ENCODE assay signal across 11 cellular contexts in genomic region chr6:4359108-4359710, GRCh38.
A peak's percentile ranks its signal among the peaks of the same experiment; 100 is the strongest.
DNase-seq lines count a peak whose midpoint lies in the region; TF ChIP-seq lines count a peak whose summit lies in the region.
"Had no signal": no experiment of that assay in that cellular context is flagged by ENCODE, and none has a peak within 500 bp of the region (broad histone marks: within the 10 kb centered on the region; RNA-seq: fewer than 3 reads in every experiment).

No MANE protein-coding gene starts in this region.

- peak overlapping the region; percentile 69 to 94 (median 82) for H3K27ac ChIP-seq in adrenal gland
- H3K27ac ChIP-seq in rectal smooth muscle tissue (ENCODE audit: low read depth, low read length), result peak overlapping the region; percentile 21

- H3K9me3 ChIP-seq in adrenal gland (replicated peaks in 1 of 3), result no peaks in the 10 kb centered on the region

- WGBS in adrenal gland, 4 donors, result 58 to 66% (median 64%) methylated on average over 6 to 7 of the region's 7 CpGs

- peaks cover 0 to 9% (median 2%) of the 10 kb centered on the region in 7 donors for H3K9me3 Mint-ChIP-seq in CD14-positive monocyte

- DNase-seq in AG09309 (ENCODE audit: low read depth), result no peak
- DNase-seq in adrenal gland, result peak in 3 of 7 donors; percentile 16 to 53 (median 37)
- DNase-seq in globus pallidus (ENCODE audit: low spot score), result peak; percentile 9
- no peak for DNase-seq in CD14-positive monocyte (ENCODE audit: low spot score)
- DNase-seq in SHP77 treated with DMSO at 0.1 percent for 48 hours (lab: John Stamatoyannopoulos, UW), result no peak
- no peak for DNase-seq in kidney glomerular epithelial cell (lab: John Stamatoyannopoulos, UW)
- no peak for DNase-seq in OCI-M2 (lab: John Stamatoyannopoulos, UW; ENCODE audit: unreplicated experiment)
- DNase-seq: activated B cell treated with CpG ODN at 0.5 μM for 24 hours; activated effector memory CD4-positive, alpha-beta T cell treated with Interleukin-2 at 50 U/mL for 16 hours; NCI-H1092 had no signal

- peaks cover 8 to 12% of the 10 kb centered on the region in 2 donors for H3K4me1 ChIP-seq in adrenal gland (replicated peaks in 1 of 2)
- H3K4me1 ChIP-seq in rectal smooth muscle tissue (ENCODE audit: control insufficient read depth, insufficient read depth, low read length), result no peaks in the 10 kb centered on the region

- H3K27me3 Mint-ChIP-seq in CD14-positive monocyte (ENCODE audit: low read depth in 3 of 3), result peaks cover 1 to 6% (median 2%) of the 10 kb centered on the region in 3 donors

- H3K36me3 Mint-ChIP-seq in CD14-positive monocyte, result no peaks in the 10 kb centered on the region

- no peaks in the 10 kb centered on the region for H3K36me3 ChIP-seq in adrenal gland (replicated peaks in 1 of 2)
- no peaks in the 10 kb centered on the region for H3K36me3 ChIP-seq in rectal smooth muscle tissue (ENCODE audit: control insufficient read depth, insufficient read depth, low read length)

- H3K9ac ChIP-seq in rectal smooth muscle tissue (ENCODE audit: low read length), result no peak overlapping the region

- H3K4me3 Mint-ChIP-seq in CD14-positive monocyte, result no peak overlapping the region
- H3K4me3 Mint-ChIP-seq: activated B cell treated with CpG ODN at 0.5 μM for 24 hours had no signal

- peaks cover 4% of the 10 kb centered on the region for H3K4me1 Mint-ChIP-seq in CD14-positive monocyte

- H3K27me3 ChIP-seq in adrenal gland (no peaks in the 10 kb centered on the region), rectal smooth muscle tissue (ENCODE audit: control insufficient read depth, insufficient read depth, low read length) (no peaks in the 10 kb centered on the region)

- H3K27ac Mint-ChIP-seq in CD14-positive monocyte, result peak overlapping the region in 1 of 7 donors; percentile 32
- H3K27ac Mint-ChIP-seq: activated B cell treated with CpG ODN at 0.5 μM for 24 hours had no signal

- no peak for TF ChIP-seq CTCF in AG09309 (IDR thresholded peaks at IDR 0.05; ENCODE audit: control insufficient read depth, insufficient read depth, low read depth, low read length, missing control alignments)
- TF ChIP-seq CTCF in adrenal gland (IDR thresholded peaks at IDR 0.05), result no peak
- no peak for TF ChIP-seq CTCF in CD14-positive monocyte (IDR thresholded peaks at IDR 0.05)

- TF ChIP-seq POLR2A in adrenal gland (IDR thresholded peaks at IDR 0.05), result no peak

- intact Hi-C loops in adrenal gland (cut with DNase I) (no loop called here), CD14-positive monocyte (cut with micrococcal nuclease) (no loop called here)

- H3K4me3 ChIP-seq in AG09309 (ENCODE audit: control insufficient read depth, low read depth, low read length) (peak overlapping the region; percentile 12), adrenal gland (no peak overlapping the region), rectal smooth muscle tissue (ENCODE audit: low read length) (no peak overlapping the region)
